In the genomic region with DNA sequence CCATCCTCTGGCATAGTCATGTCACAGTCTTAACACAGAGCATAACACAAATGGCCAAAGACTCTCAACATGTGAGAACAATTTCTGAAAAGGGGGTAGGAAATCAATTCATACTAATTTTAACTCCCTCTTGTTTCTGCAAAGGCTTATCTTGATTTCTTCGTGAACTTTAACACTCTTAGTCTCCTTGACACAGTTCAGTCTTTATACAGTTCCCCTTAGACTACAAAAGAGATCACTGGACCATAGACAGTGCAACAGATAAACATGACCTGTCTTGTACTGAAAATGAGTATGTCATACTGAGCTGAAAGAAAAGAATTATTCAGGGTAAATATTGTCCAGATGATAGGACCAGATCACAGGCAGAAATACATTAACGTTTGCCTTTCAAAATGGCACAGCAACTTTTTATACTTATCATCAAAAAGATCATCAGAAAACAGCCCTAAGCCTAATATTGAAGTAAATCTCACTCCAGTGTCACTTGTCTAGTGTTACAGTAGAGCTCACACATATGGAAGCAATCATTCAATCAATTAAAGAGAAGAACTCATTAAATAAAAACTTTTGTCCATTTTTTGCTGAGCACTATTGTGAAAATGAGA, we compare ENCODE assay signal across 23 cellular contexts. TPM values are rescaled to one million over a fixed set of nuclear protein-coding genes. Genes with fewer than 3 reads are reported as not detected.
DNase-seq lines count a peak whose midpoint lies in the region; ATAC-seq and TF ChIP-seq lines count a peak whose summit lies in the region.
"Had no signal": no experiment of that assay in that cellular context is flagged by ENCODE, and none has a peak within 500 bp of the region (broad histone marks: within the 10 kb centered on the region; RNA-seq: fewer than 3 reads in every experiment).

No MANE protein-coding gene starts in this region.

- intact Hi-C loops in naive thymus-derived CD4-positive, alpha-beta T cell (cut with micrococcal nuclease) = no loop called here
- intact Hi-C loops in posterior vena cava (cut with DNase I) = no loop called here

- no peaks in the 10 kb centered on the region for H3K36me3 Mint-ChIP-seq in neural crest cell (ENCODE audit: low read depth)
- H3K36me3 Mint-ChIP-seq in naive thymus-derived CD4-positive, alpha-beta T cell = peaks cover 0 to 6% (median 0%) of the 10 kb centered on the region in 5 donors
- H3K36me3 Mint-ChIP-seq: stimulated activated effector memory CD8-positive, alpha-beta T cell treated with anti-CD3 and anti-CD28 coated beads, Interleukin-12 subunit alpha, Interleukin-12 subunit beta, amount 100 ng/mL, for 72 hours had no signal

- POLR2A ChIA-PET in naive thymus-derived CD4-positive, alpha-beta T cell (lab: Charles Lee) = no interaction called here

- CTCF ChIA-PET in naive thymus-derived CD4-positive, alpha-beta T cell (lab: Charles Lee) = no interaction called here

- no peaks in the 10 kb centered on the region for H3K9me3 Mint-ChIP-seq in neural crest cell
- H3K9me3 Mint-ChIP-seq in naive thymus-derived CD4-positive, alpha-beta T cell = peaks cover 0 to 3% (median 0%) of the 10 kb centered on the region in 11 donors
- H3K9me3 Mint-ChIP-seq: activated naive CD4-positive, alpha-beta T cell treated with anti-CD3 and anti-CD28 coated beads for 36 hours; nephron; stimulated activated effector memory CD8-positive, alpha-beta T cell treated with anti-CD3 and anti-CD28 coated beads, Interleukin-12 subunit alpha, Interleukin-12 subunit beta, amount 100 ng/mL, for 72 hours had no signal

- no peaks in the 10 kb centered on the region for H3K9me3 ChIP-seq in naive thymus-derived CD4-positive, alpha-beta T cell (ENCODE audit: control insufficient read depth in 2 of 3, low read length in 3 of 3)
- H3K9me3 ChIP-seq: BE2C, HAP-1, psoas muscle, spleen, thyroid gland had no signal

- TF ChIP-seq CTCF in GM20000 (IDR thresholded peaks at IDR 0.05; ENCODE audit: extremely low read depth, missing control alignments) = no peak
- no peak for TF ChIP-seq CTCF in neural crest cell (conservative IDR thresholded peaks at IDR 0.05)

- H3K4me1 ChIP-seq in naive thymus-derived CD4-positive, alpha-beta T cell (ENCODE audit: control insufficient read depth in 2 of 2, insufficient read depth in 2 of 2, low read length in 2 of 2) = no peaks in the 10 kb centered on the region
- H3K4me1 ChIP-seq: BE2C, HAP-1, psoas muscle, thyroid gland had no signal

- no peaks in the 10 kb centered on the region for H3K27me3 Mint-ChIP-seq in neural crest cell (ENCODE audit: low read depth)
- H3K27me3 Mint-ChIP-seq in naive thymus-derived CD4-positive, alpha-beta T cell = no peaks in the 10 kb centered on the region

- no peaks in the 10 kb centered on the region for H3K36me3 ChIP-seq in naive thymus-derived CD4-positive, alpha-beta T cell (ENCODE audit: control insufficient read depth in 2 of 3, insufficient read depth in 3 of 3, low read length in 3 of 3)
- H3K36me3 ChIP-seq: BE2C, HAP-1, spleen, thyroid gland had no signal

- no peaks in the 10 kb centered on the region for H3K27me3 ChIP-seq in naive thymus-derived CD4-positive, alpha-beta T cell (ENCODE audit: control insufficient read depth in 2 of 2, insufficient read depth in 2 of 2, low read length in 2 of 2)
- H3K27me3 ChIP-seq: BE2C, hepatocyte, spleen, thyroid gland had no signal

- H3K4me3 ChIP-seq in naive thymus-derived CD4-positive, alpha-beta T cell (ENCODE audit: low read length) = no peak overlapping the region
- H3K4me3 ChIP-seq: HAP-1, hepatocyte, psoas muscle, SK-N-MC, spleen, thyroid gland had no signal

- H3K27ac Mint-ChIP-seq in neural crest cell (ENCODE audit: unreplicated experiment) = peak overlapping the region; percentile 4
- H3K27ac Mint-ChIP-seq in naive thymus-derived CD4-positive, alpha-beta T cell = no peak overlapping the region
- H3K27ac Mint-ChIP-seq: activated naive CD4-positive, alpha-beta T cell treated with anti-CD3 and anti-CD28 coated beads for 36 hours; nephron; stimulated activated effector memory CD8-positive, alpha-beta T cell treated with anti-CD3 and anti-CD28 coated beads, Interleukin-12 subunit alpha, Interleukin-12 subunit beta, amount 100 ng/mL, for 72 hours had no signal

- peak overlapping the region; percentile 3 for H3K4me3 Mint-ChIP-seq in neural crest cell
- H3K4me3 Mint-ChIP-seq in naive thymus-derived CD4-positive, alpha-beta T cell = no peak overlapping the region
- H3K4me3 Mint-ChIP-seq: activated naive CD4-positive, alpha-beta T cell treated with anti-CD3 and anti-CD28 coated beads for 36 hours; nephron; stimulated activated effector memory CD8-positive, alpha-beta T cell treated with anti-CD3 and anti-CD28 coated beads, Interleukin-12 subunit alpha, Interleukin-12 subunit beta, amount 100 ng/mL, for 72 hours had no signal

- H3K4me1 Mint-ChIP-seq in neural crest cell = peaks cover 36% of the 10 kb centered on the region
- H3K4me1 Mint-ChIP-seq in naive thymus-derived CD4-positive, alpha-beta T cell = no peaks in the 10 kb centered on the region
- H3K4me1 Mint-ChIP-seq: nephron; stimulated activated effector memory CD8-positive, alpha-beta T cell treated with anti-CD3 and anti-CD28 coated beads, Interleukin-12 subunit alpha, Interleukin-12 subunit beta, amount 100 ng/mL, for 72 hours had no signal

- ATAC-seq in GM18519 (IDR thresholded peaks at IDR 0.05; ENCODE audit: low FRiP score, unreplicated experiment) = peak; percentile 52
- peak; percentile 67 for ATAC-seq in HG03196 (IDR thresholded peaks at IDR 0.05; ENCODE audit: unreplicated experiment)
- ATAC-seq in naive thymus-derived CD4-positive, alpha-beta T cell = no peak
- no peak for ATAC-seq in HG03135 (IDR thresholded peaks at IDR 0.05; ENCODE audit: unreplicated experiment)
- ATAC-seq: Panc1; psoas muscle; stimulated activated effector memory CD8-positive, alpha-beta T cell treated with anti-CD3 and anti-CD28 coated beads, Interleukin-12 subunit alpha, Interleukin-12 subunit beta, amount 100 ng/mL, for 72 hours had no signal

- DNase-seq in GM20000 (ENCODE audit: low spot score) (peak; percentile 15), neural crest cell (ENCODE audit: low read depth, low spot score) (no peak), posterior vena cava (ENCODE audit: low spot score) (no peak)
- DNase-seq in naive thymus-derived CD4-positive, alpha-beta T cell = no peak
- DNase-seq: activated CD4-positive, alpha-beta T cell treated with anti-CD3 and anti-CD28 coated beads for 48 hours; activated CD8-positive, alpha-beta memory T cell treated with anti-CD3 and anti-CD28 coated beads, Interleukin-2, amount 50 U/mL, for 48 hours; activated naive CD4-positive, alpha-beta T cell treated with anti-CD3 and anti-CD28 coated beads for 36 hours; BE2C; islet precursor cell; mesenchymal stem cell; NCI-H82; psoas muscle; spleen; thyroid gland had no signal

- H3K27ac ChIP-seq in naive thymus-derived CD4-positive, alpha-beta T cell (ENCODE audit: low read depth, low read length) = no peak overlapping the region
- H3K27ac ChIP-seq: hepatocyte, psoas muscle, SK-N-MC, spleen, thyroid gland had no signal

RNA-seq across cellular contexts. Expression of gene VRK2, which starts 56.4 kb away (rescaled TPM):
- total RNA-seq in neural crest cell (21.4 TPM in 2 replicates), posterior vena cava (10 to 100 TPM; 27.7 to 41.0 TPM)
- total RNA-seq in naive thymus-derived CD4-positive, alpha-beta T cell = 10 to 100 TPM; 13.1 to 24.5 (median 14.1) TPM
- polyA plus RNA-seq in naive thymus-derived CD4-positive, alpha-beta T cell = 10 to 100 TPM; 15.2 to 18.1 TPM

Comparison
In these comparisons a context has a peak if more than half of its experiments do, and no peak if none do; other contexts are left out.
1. ATAC-seq: peak in GM18519 (single experiment) and HG03196 (single experiment); none in naive thymus-derived CD4-positive, alpha-beta T cell (single experiment) and HG03135 (single experiment).